ENCODE assay signal across 8 cellular contexts in the genomic region with DNA sequence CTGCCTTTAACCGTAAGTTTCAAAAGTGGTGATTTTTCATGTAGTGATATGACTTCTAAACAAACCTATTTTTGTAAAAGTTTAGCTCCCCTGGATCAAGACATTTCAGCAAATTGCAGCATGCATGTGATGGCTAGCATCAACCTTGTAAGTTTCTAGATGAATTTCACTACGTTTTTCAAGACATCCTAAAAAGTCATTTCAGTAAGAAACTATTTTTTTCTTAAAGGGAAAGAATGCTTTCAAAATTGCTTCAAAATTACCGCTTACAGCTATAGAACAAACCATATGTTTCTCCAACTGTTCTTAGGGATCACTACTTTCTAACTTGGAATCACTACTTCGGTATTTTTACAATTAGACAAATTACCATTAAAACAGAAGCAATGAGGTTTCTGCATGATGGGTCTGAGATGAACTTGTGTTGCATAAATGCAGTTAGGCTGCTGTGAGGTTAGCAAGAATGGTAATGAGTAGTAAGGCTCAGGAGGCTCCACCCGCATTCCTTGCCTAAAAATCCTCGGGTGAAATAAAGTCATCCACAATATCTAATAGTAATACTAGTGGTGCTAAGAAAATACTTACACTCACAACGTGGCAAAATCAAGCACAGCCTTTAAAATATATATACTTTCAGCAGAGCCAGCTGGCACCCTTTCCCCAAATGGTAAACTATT. TPM values are rescaled to one million over a fixed set of nuclear protein-coding genes. Genes with fewer than 3 reads are reported as not detected.
A peak's percentile ranks its signal among the peaks of the same experiment; 100 is the strongest.
DNase-seq lines count a peak whose midpoint lies in the region; ATAC-seq and TF ChIP-seq lines count a peak whose summit lies in the region.

No MANE protein-coding gene starts in this region.

- no peaks in the 10 kb centered on the region for H3K27me3 ChIP-seq in BJ (ENCODE audit: control insufficient read depth, insufficient read depth, low read length)
- no peaks in the 10 kb centered on the region for H3K27me3 ChIP-seq in PC-3 (ENCODE audit: low read length)
- H3K27me3 ChIP-seq in neural cell (ENCODE audit: insufficient read depth, low read depth, low read length) = peaks cover 33% of the 10 kb centered on the region

- no peak for TF ChIP-seq RAD21 in neural cell (conservative IDR thresholded peaks at IDR 0.05)

- H3K4me2 ChIP-seq in PC-3 (ENCODE audit: low read length) (peak overlapping the region; percentile 96), neural cell (ENCODE audit: low read length) (no peak overlapping the region)

- ATAC-seq in PC-3 = peak; percentile 26
- no peak for ATAC-seq in GM18511 (IDR thresholded peaks at IDR 0.05; ENCODE audit: unreplicated experiment)
- no peak for ATAC-seq in GM18498 (IDR thresholded peaks at IDR 0.05; ENCODE audit: unreplicated experiment)
- ATAC-seq in HG02798 (IDR thresholded peaks at IDR 0.05; ENCODE audit: poor library complexity, unreplicated experiment) = no peak

- H3K9ac ChIP-seq in PC-3 (ENCODE audit: low read length) (no peak overlapping the region), neural cell (ENCODE audit: low read length) (no peak overlapping the region)

- POLR2A ChIA-PET in BJ (lab: Charles Lee) (no interaction called here), PC-3 (lab: Charles Lee; ENCODE audit: unreplicated experiment) (interaction anchor here (0.6 to 0.7 kb wide), 2 partner anchors 13 to 60 kb away, joined by 6 to 14 read pairs; no protein-coding TSS in a partner anchor)

- CTCF ChIA-PET in BJ (lab: Yijun Ruan, JAX) = interaction anchor here (0.9 to 2.4 kb wide), 7 partner anchors 9 to 116 kb away, joined by 3 to 10 read pairs (median 3); a partner anchor contains a TSS
- CTCF ChIA-PET in PC-3 (lab: Charles Lee) = interaction anchor here (0.6 kb wide), 1 partner anchor 164 kb away, joined by 8 read pairs; no protein-coding TSS in a partner anchor

- no peak for TF ChIP-seq EP300 in neural cell (conservative IDR thresholded peaks at IDR 0.05; ENCODE audit: poor library complexity, severe bottlenecking)

- no peaks in the 10 kb centered on the region for H3K36me3 Mint-ChIP-seq in endothelial cell (ENCODE audit: low read depth, unreplicated experiment)

- H3K9me3 ChIP-seq in PC-3 (ENCODE audit: low read length) (no peaks in the 10 kb centered on the region), neural cell (ENCODE audit: low read length) (no peaks in the 10 kb centered on the region)

- TSS peak; percentile 16 for BruUV-seq in PC-3 (replicated peaks; lab: Mats Ljungman, UMichigan)

- H3K36me3 ChIP-seq in BJ (ENCODE audit: control insufficient read depth, insufficient read depth, low read length) (0 out of 2 replicates have a peak, but pooled peaks cover 1% of the 10 kb centered on the region), PC-3 (ENCODE audit: low read depth, low read length) (no peaks in the 10 kb centered on the region), neural cell (ENCODE audit: insufficient read depth, low read length) (no peaks in the 10 kb centered on the region)

- peaks cover 17% of the 10 kb centered on the region for H3K4me1 ChIP-seq in PC-3 (ENCODE audit: insufficient read depth, low read length)

- H3F3A ChIP-seq in PC-3 (ENCODE audit: low read length, unreplicated experiment) (no peaks in the 10 kb centered on the region), neural cell (ENCODE audit: insufficient read depth, low read length, poor library complexity, severe bottlenecking) (no peaks in the 10 kb centered on the region)

- peak overlapping the region; percentile 85 for H3K4me3 Mint-ChIP-seq in endothelial cell (ENCODE audit: unreplicated experiment)

- no peaks in the 10 kb centered on the region for H3K9me3 Mint-ChIP-seq in endothelial cell (ENCODE audit: unreplicated experiment)

- no peak for TF ChIP-seq CTCF in BJ (IDR thresholded peaks at IDR 0.05; ENCODE audit: insufficient read depth, low read depth, low read length)
- TF ChIP-seq CTCF in PC-3 (conservative IDR thresholded peaks at IDR 0.05; ENCODE audit: low read depth, low read length) = no peak
- no peak for TF ChIP-seq CTCF in endothelial cell (IDR thresholded peaks at IDR 0.05; ENCODE audit: unreplicated experiment)
- TF ChIP-seq CTCF in neural cell (IDR thresholded peaks at IDR 0.05; ENCODE audit: poor library complexity, severe bottlenecking) = no peak

- DNase-seq in BJ (ENCODE audit: low read depth) (no peak), PC-3 (no peak), endothelial cell (ENCODE audit: low spot score) (no peak), T1000 (lab: John Stamatoyannopoulos, UW) (no peak)

- H3K4me1 Mint-ChIP-seq in endothelial cell (ENCODE audit: unreplicated experiment) = peaks cover 2% of the 10 kb centered on the region

- peak overlapping the region; percentile 79 for H3K4me3 ChIP-seq in BJ (ENCODE audit: low read depth, low read length)
- H3K4me3 ChIP-seq in PC-3 (ENCODE audit: low read length) = peak overlapping the region; percentile 85
- H3K4me3 ChIP-seq in neural cell (ENCODE audit: low read length) = peak overlapping the region; percentile 65

- intact Hi-C loops in PC-3 (cut with micrococcal nuclease) = loop anchor here (2.0 to 5.0 kb wide), 2 partner anchors 51 to 85 kb away; a partner anchor contains a TSS

- no peaks in the 10 kb centered on the region for H4K20me1 ChIP-seq in PC-3 (ENCODE audit: low read length)
- no peaks in the 10 kb centered on the region for H4K20me1 ChIP-seq in neural cell (ENCODE audit: insufficient read depth)

- H2AFZ ChIP-seq in PC-3 (ENCODE audit: low read length) (peak overlapping the region; percentile 83; the same call in 1 of the 2 replicates), neural cell (ENCODE audit: low read depth, low read length) (no peak overlapping the region)

- peak overlapping the region; percentile 53; the same call in 1 of the 2 replicates for H3K27ac ChIP-seq in PC-3 (ENCODE audit: low read length)
- H3K27ac ChIP-seq in neural cell (ENCODE audit: low read length) = no peak overlapping the region

- H3K27me3 Mint-ChIP-seq in endothelial cell (ENCODE audit: unreplicated experiment) = peaks cover 2% of the 10 kb centered on the region

- H3K9me2 ChIP-seq in PC-3 (replicated peaks; ENCODE audit: low read length) = no peaks in the 10 kb centered on the region
- H3K9me2 ChIP-seq in neural cell (ENCODE audit: insufficient read depth, low read length) = no peaks in the 10 kb centered on the region

- H3K27ac Mint-ChIP-seq in endothelial cell (ENCODE audit: unreplicated experiment) = no peak overlapping the region

- H3K79me2 ChIP-seq in PC-3 (ENCODE audit: low read length) = peaks cover 5% of the 10 kb centered on the region; the same call in 1 of the 2 replicates
- no peaks in the 10 kb centered on the region for H3K79me2 ChIP-seq in neural cell (replicated peaks; ENCODE audit: insufficient read depth, low read length)

TF ChIP-seq in neural cell, 6 proteins besides CTCF, POLR2A, EP300 and RAD21:
- TF ChIP-seq TAF1 (IDR thresholded peaks at IDR 0.05; ENCODE audit: low read depth) (no peak), MXI1 (conservative IDR thresholded peaks at IDR 0.05; ENCODE audit: poor library complexity, severe bottlenecking) (no peak), POLR2AphosphoS5 (IDR thresholded peaks at IDR 0.05) (no peak), EZH2 (IDR thresholded peaks at IDR 0.05; ENCODE audit: borderline replicate concordance, insufficient read depth, low read length, poor library complexity, severe bottlenecking) (no peak), SMC3 (conservative IDR thresholded peaks at IDR 0.05; ENCODE audit: poor library complexity) (no peak)
- TF ChIP-seq, protein P1, sequence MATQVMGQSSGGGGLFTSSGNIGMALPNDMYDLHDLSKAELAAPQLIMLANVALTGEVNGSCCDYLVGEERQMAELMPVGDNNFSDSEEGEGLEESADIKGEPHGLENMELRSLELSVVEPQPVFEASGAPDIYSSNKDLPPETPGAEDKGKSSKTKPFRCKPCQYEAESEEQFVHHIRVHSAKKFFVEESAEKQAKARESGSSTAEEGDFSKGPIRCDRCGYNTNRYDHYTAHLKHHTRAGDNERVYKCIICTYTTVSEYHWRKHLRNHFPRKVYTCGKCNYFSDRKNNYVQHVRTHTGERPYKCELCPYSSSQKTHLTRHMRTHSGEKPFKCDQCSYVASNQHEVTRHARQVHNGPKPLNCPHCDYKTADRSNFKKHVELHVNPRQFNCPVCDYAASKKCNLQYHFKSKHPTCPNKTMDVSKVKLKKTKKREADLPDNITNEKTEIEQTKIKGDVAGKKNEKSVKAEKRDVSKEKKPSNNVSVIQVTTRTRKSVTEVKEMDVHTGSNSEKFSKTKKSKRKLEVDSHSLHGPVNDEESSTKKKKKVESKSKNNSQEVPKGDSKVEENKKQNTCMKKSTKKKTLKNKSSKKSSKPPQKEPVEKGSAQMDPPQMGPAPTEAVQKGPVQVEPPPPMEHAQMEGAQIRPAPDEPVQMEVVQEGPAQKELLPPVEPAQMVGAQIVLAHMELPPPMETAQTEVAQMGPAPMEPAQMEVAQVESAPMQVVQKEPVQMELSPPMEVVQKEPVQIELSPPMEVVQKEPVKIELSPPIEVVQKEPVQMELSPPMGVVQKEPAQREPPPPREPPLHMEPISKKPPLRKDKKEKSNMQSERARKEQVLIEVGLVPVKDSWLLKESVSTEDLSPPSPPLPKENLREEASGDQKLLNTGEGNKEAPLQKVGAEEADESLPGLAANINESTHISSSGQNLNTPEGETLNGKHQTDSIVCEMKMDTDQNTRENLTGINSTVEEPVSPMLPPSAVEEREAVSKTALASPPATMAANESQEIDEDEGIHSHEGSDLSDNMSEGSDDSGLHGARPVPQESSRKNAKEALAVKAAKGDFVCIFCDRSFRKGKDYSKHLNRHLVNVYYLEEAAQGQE (IDR thresholded peaks at IDR 0.05; ENCODE audit: borderline replicate concordance) = no peak

RNA-seq across cellular contexts. Expression of a gene that starts 53.8 kb away (rescaled TPM):
- polyA plus RNA-seq in BJ (2011; rRNA removed) (12.1 and 13.9 TPM in 2 replicates), neural cell (5.8 and 7.0 TPM in 2 replicates)
- polyA minus RNA-seq in BJ (2011; rRNA and poly(A)+ RNA removed) = 15.9 and 16.6 TPM in 2 replicates
- total RNA-seq in PC-3 (2014; rRNA removed) (10.5 and 11.4 TPM in 2 replicates), endothelial cell (ENCODE audit: unreplicated experiment) (21.4 TPM)
- 34.4 and 42.4 TPM in 2 replicates for polyA minus RNA-seq in neural cell
